14 cellular contexts compared by ENCODE assay signal in the genomic region with DNA sequence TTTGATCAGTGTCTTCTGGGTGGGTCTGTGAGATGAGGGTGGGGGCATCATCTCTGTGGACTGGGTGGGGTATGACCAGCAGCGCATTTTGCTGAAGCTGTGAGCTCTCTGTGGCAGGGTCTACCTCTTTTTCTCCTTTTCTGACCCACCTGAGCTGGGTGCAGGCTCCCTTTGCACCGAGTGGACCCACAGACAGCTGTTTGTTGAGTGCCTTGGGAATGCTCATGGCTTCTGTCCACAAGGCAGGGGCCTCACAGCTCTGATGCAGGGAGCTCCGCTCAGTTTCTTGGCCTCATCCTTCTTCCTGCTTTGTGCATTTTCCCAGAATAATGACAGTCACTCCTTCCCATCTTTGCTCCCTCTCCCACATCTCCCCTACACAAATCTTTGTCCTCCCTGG.
DNase-seq lines count a peak whose midpoint lies in the region; ATAC-seq and TF ChIP-seq lines count a peak whose summit lies in the region.
"Had no signal": no experiment of that assay in that cellular context is flagged by ENCODE, and none has a peak within 500 bp of the region (broad histone marks: within the 10 kb centered on the region; RNA-seq: fewer than 3 reads in every experiment).

No MANE protein-coding gene starts in this region.

- H3K9me3 ChIP-seq in KOPT-K1 (ENCODE audit: insufficient read depth, low read length, poor library complexity, severe bottlenecking) (no peaks in the 10 kb centered on the region), parathyroid adenoma (ENCODE audit: control insufficient read depth, low read length) (no peaks in the 10 kb centered on the region)

- peaks cover 19% of the 10 kb centered on the region for H3K27me3 Mint-ChIP-seq in activated CD8-positive, alpha-beta memory T cell treated with anti-CD3 and anti-CD28 coated beads, Interleukin-2, amount 10 ng/mL, durations not matched to agents 7 days and 5 days

- no peak overlapping the region for H3K4me3 ChIP-seq in parathyroid adenoma (ENCODE audit: low read depth, low read length)
- H3K4me3 ChIP-seq: GM12878 had no signal

- H3K4me1 ChIP-seq in parathyroid adenoma = peaks cover 23% of the 10 kb centered on the region

- H3K9ac ChIP-seq in parathyroid adenoma = no peak overlapping the region

- no peak for DNase-seq in activated CD8-positive, alpha-beta memory T cell treated with anti-CD3 and anti-CD28 coated beads, Interleukin-2, amount 10 ng/mL, durations not matched to agents 7 days and 5 days
- DNase-seq in activated CD8-positive, alpha-beta memory T cell treated with anti-CD3 and anti-CD28 coated beads, Interleukin-2, amount 50 U/mL, for 4 hours = no peak
- DNase-seq in islet precursor cell (peak; percentile 35), DMS114 treated with DMSO at 0.1 percent for 48 hours (lab: John Stamatoyannopoulos, UW; ENCODE audit: unreplicated experiment) (no peak)
- DNase-seq in stimulated activated CD4-positive, alpha-beta T cell treated with anti-CD3 and anti-CD28 coated beads, Interleukin-4, amount 100 ng/mL, for 4 hours = no peak
- DNase-seq in stimulated activated CD4-positive, alpha-beta T cell treated with anti-CD3 and anti-CD28 coated beads, Interleukin-2, amount 100 ng/mL, for 24 hours = no peak
- DNase-seq: NCI-H1417 treated with DMSO at 0.1 percent for 48 hours, NCI-H187 treated with DMSO at 0.1 percent for 48 hours, NCI-H2227 treated with DMSO at 0.1 percent for 48 hours had no signal

- H3K4me1 Mint-ChIP-seq in activated CD8-positive, alpha-beta memory T cell treated with anti-CD3 and anti-CD28 coated beads, Interleukin-2, amount 10 ng/mL, durations not matched to agents 7 days and 5 days = peaks cover 43% of the 10 kb centered on the region

- H3K4me3 Mint-ChIP-seq in activated CD8-positive, alpha-beta memory T cell treated with anti-CD3 and anti-CD28 coated beads, Interleukin-2, amount 10 ng/mL, durations not matched to agents 7 days and 5 days = no peak overlapping the region
- H3K4me3 Mint-ChIP-seq: CD8-positive, alpha-beta T cell had no signal

- peak overlapping the region; percentile 7 for H3K27ac Mint-ChIP-seq in activated CD8-positive, alpha-beta memory T cell treated with anti-CD3 and anti-CD28 coated beads, Interleukin-2, amount 10 ng/mL, durations not matched to agents 7 days and 5 days
- H3K27ac Mint-ChIP-seq: CD8-positive, alpha-beta T cell had no signal

- CTCF ChIA-PET in activated CD8-positive, alpha-beta memory T cell treated with anti-CD3 and anti-CD28 coated beads, Interleukin-2, amount 10 ng/mL, durations not matched to agents 7 days and 5 days (lab: Charles Lee) = interaction anchor here (0.7 to 11.6 kb wide), 33 partner anchors 9 to 545 kb away, joined by 3 to 199 read pairs (median 5); a partner anchor contains a TSS

- no peaks in the 10 kb centered on the region for H3K79me2 ChIP-seq in parathyroid adenoma

- H3K36me3 ChIP-seq in KOPT-K1 (ENCODE audit: insufficient read depth, low read length) (no peaks in the 10 kb centered on the region), parathyroid adenoma (ENCODE audit: control insufficient read depth, insufficient read depth, low read length) (no peaks in the 10 kb centered on the region)

- TF ChIP-seq CTCF in parathyroid adenoma (IDR thresholded peaks at IDR 0.05) = no peak

- peak overlapping the region; percentile 44 for H2AFZ ChIP-seq in parathyroid adenoma

- peak overlapping the region; percentile 68 for H3K27ac ChIP-seq in KOPT-K1 (ENCODE audit: low read depth, low read length, poor library complexity, severe bottlenecking)
- no peak overlapping the region for H3K27ac ChIP-seq in parathyroid adenoma
- H3K27ac ChIP-seq: RWPE1 had no signal

- H3K36me3 Mint-ChIP-seq in activated CD8-positive, alpha-beta memory T cell treated with anti-CD3 and anti-CD28 coated beads, Interleukin-2, amount 10 ng/mL, durations not matched to agents 7 days and 5 days = peaks cover 4% of the 10 kb centered on the region
- H3K36me3 Mint-ChIP-seq: CD8-positive, alpha-beta T cell had no signal

- no peak for ATAC-seq in activated CD8-positive, alpha-beta memory T cell treated with anti-CD3 and anti-CD28 coated beads, Interleukin-2, amount 10 ng/mL, durations not matched to agents 7 days and 5 days
- ATAC-seq: CD8-positive, alpha-beta T cell had no signal

- no peak overlapping the region for H3K4me2 ChIP-seq in parathyroid adenoma (ENCODE audit: low read length)

- no peaks in the 10 kb centered on the region for H3K9me3 Mint-ChIP-seq in activated CD8-positive, alpha-beta memory T cell treated with anti-CD3 and anti-CD28 coated beads, Interleukin-2, amount 10 ng/mL, durations not matched to agents 7 days and 5 days (ENCODE audit: low read depth)
- H3K9me3 Mint-ChIP-seq: CD8-positive, alpha-beta T cell had no signal

- H3K27me3 ChIP-seq in parathyroid adenoma (ENCODE audit: control insufficient read depth, insufficient read depth, low read length) = no peaks in the 10 kb centered on the region
